Comparison of ENCODE assay signal across 1 cellular context in the genomic region with DNA sequence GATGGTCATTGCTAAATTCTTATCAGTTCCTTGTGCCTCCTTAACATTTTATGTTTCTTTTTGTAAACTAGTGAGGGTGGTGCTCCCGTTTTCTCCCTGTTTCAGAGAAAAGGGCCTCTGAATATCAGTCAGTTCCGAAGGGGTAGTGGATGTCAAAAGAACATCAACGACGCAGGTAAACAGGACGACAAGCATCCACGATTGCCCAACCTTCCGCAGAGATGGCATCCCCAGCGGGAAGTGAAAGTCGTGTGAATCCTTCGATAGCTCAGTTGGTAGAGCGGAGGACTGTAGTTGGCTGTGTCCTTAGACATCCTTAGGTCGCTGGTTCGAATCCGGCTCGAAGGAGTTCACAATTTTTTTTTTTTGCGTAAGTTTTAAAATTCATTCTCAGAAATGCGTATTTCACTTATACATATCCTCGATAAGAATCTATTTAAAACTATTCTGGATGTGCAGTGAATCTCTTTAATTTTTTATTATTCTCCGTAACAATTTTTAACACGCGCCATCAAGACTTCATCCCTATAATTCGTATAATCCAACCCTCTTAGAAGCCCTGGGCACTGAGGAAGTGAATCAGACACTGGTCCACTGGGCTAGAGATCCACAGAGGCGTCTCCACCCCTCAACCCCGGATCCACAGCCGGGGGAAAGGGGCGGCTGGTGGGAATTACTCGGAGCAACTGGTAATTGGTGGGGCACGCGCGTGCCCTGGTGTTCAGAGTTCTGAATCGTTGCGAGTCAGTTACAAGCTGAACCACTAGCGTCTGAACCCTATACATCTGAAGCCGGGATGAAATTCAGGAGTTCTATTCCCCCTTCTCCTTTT.
TF ChIP-seq lines count a peak whose summit lies in the region.

No MANE protein-coding gene starts in this region.

TF ChIP-seq in HepG2, 621 proteins besides CTCF, POLR2A, EP300 and RAD21 (continued from another document and continues in another):
- no peak; the same call in 1 of the 2 replicates for TF ChIP-seq PRMT3 (CRISPR knock-in tag; IDR thresholded peaks at IDR 0.05; ENCODE audit: borderline replicate concordance, low read depth)
- TF ChIP-seq ZFP82 (CRISPR knock-in tag; IDR thresholded peaks at IDR 0.05; ENCODE audit: borderline replicate concordance), result no peak
- peak; percentile 55; the same call in 1 of the 2 replicates for TF ChIP-seq ZNF547 (CRISPR knock-in tag; IDR thresholded peaks at IDR 0.05)
- TF ChIP-seq AGO2 (optimal IDR thresholded peaks at IDR 0.05; ENCODE audit: low read depth, low read length), result no peak
- no peak for TF ChIP-seq SOX6 (IDR thresholded peaks at IDR 0.05)
- TF ChIP-seq SOX6 (CRISPR knock-in tag; IDR thresholded peaks at IDR 0.05), result peak; percentile 81
- TF ChIP-seq, protein P1, sequence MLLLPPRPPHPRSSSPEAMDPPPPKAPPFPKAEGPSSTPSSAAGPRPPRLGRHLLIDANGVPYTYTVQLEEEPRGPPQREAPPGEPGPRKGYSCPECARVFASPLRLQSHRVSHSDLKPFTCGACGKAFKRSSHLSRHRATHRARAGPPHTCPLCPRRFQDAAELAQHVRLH (CRISPR knock-in tag; IDR thresholded peaks at IDR 0.05; ENCODE audit: borderline replicate concordance, low read depth), result peak; percentile 99
- no peak for TF ChIP-seq ZFP36L2 (CRISPR knock-in tag; IDR thresholded peaks at IDR 0.05)
- peak; percentile 49; the same call in 1 of the 2 replicates for TF ChIP-seq RARA (CRISPR knock-in tag; IDR thresholded peaks at IDR 0.05)
- TF ChIP-seq ZNF24 (IDR thresholded peaks at IDR 0.05), result peak; percentile 99
- TF ChIP-seq TGIF2 (CRISPR knock-in tag; IDR thresholded peaks at IDR 0.05), result peak; percentile 80
- no peak for TF ChIP-seq HNRNPUL1 (IDR thresholded peaks at IDR 0.05; ENCODE audit: low read depth, low read length)
- TF ChIP-seq, protein P2, sequence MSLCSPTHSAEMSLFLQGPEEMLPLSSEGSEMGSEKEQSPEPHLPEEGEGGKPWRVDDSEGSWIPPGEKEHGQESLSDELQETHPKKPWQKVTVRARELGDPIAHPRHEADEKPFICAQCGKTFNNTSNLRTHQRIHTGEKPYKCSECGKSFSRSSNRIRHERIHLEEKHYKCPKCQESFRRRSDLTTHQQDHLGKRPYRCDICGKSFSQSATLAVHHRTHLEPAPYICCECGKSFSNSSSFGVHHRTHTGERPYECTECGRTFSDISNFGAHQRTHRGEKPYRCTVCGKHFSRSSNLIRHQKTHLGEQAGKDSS (CRISPR knock-in tag; IDR thresholded peaks at IDR 0.05; ENCODE audit: borderline replicate concordance, low read depth), result no peak; the same call in 1 of the 2 replicates
- no peak for TF ChIP-seq HNF4G (IDR thresholded peaks at IDR 0.05; ENCODE audit: borderline replicate concordance, low read depth, low read length)
- TF ChIP-seq HNF4G (CRISPR knock-in tag; IDR thresholded peaks at IDR 0.05; ENCODE audit: borderline replicate concordance, low read depth), result no peak
- TF ChIP-seq SRF (IDR thresholded peaks at IDR 0.05; ENCODE audit: low read depth, low read length), result no peak; the same call in 1 of the 2 replicates
- TF ChIP-seq, protein P3, sequence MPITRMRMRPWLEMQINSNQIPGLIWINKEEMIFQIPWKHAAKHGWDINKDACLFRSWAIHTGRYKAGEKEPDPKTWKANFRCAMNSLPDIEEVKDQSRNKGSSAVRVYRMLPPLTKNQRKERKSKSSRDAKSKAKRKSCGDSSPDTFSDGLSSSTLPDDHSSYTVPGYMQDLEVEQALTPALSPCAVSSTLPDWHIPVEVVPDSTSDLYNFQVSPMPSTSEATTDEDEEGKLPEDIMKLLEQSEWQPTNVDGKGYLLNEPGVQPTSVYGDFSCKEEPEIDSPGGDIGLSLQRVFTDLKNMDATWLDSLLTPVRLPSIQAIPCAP (CRISPR knock-in tag; IDR thresholded peaks at IDR 0.05; ENCODE audit: low read depth), result no peak
- TF ChIP-seq, protein P4, sequence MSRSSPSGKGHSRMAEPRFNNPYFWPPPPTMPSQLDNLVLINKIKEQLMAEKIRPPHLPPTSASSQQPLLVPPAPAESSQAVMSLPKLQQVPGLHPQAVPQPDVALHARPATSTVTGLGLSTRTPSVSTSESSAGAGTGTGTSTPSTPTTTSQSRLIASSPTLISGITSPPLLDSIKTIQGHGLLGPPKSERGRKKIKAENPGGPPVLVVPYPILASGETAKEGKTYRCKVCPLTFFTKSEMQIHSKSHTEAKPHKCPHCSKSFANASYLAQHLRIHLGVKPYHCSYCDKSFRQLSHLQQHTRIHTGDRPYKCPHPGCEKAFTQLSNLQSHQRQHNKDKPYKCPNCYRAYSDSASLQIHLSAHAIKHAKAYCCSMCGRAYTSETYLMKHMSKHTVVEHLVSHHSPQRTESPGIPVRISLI (CRISPR knock-in tag; IDR thresholded peaks at IDR 0.05; ENCODE audit: borderline replicate concordance), result peak; percentile 72
- TF ChIP-seq, protein P5, sequence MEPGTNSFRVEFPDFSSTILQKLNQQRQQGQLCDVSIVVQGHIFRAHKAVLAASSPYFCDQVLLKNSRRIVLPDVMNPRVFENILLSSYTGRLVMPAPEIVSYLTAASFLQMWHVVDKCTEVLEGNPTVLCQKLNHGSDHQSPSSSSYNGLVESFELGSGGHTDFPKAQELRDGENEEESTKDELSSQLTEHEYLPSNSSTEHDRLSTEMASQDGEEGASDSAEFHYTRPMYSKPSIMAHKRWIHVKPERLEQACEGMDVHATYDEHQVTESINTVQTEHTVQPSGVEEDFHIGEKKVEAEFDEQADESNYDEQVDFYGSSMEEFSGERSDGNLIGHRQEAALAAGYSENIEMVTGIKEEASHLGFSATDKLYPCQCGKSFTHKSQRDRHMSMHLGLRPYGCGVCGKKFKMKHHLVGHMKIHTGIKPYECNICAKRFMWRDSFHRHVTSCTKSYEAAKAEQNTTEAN (CRISPR knock-in tag; conservative IDR thresholded peaks at IDR 0.05), result no peak; the same call in 1 of the 2 replicates
- TF ChIP-seq, protein P6, sequence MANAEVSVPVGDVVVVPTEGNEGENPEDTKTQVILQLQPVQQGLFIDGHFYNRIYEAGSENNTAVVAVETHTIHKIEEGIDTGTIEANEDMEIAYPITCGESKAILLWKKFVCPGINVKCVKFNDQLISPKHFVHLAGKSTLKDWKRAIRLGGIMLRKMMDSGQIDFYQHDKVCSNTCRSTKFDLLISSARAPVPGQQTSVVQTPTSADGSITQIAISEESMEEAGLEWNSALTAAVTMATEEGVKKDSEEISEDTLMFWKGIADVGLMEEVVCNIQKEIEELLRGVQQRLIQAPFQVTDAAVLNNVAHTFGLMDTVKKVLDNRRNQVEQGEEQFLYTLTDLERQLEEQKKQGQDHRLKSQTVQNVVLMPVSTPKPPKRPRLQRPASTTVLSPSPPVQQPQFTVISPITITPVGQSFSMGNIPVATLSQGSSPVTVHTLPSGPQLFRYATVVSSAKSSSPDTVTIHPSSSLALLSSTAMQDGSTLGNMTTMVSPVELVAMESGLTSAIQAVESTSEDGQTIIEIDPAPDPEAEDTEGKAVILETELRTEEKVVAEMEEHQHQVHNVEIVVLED (CRISPR knock-in tag; IDR thresholded peaks at IDR 0.05; ENCODE audit: borderline replicate concordance), result no peak; the same call in 1 of the 2 replicates
- peak; percentile 75; the same call in 1 of the 2 replicates for TF ChIP-seq RFXAP (CRISPR knock-in tag; IDR thresholded peaks at IDR 0.05; ENCODE audit: borderline replicate concordance)
- TF ChIP-seq ZFP36 (IDR thresholded peaks at IDR 0.05; ENCODE audit: borderline replicate concordance, low read depth, low read length, partially characterized antibody), result no peak
- TF ChIP-seq SRSF4 (IDR thresholded peaks at IDR 0.05; ENCODE audit: low read depth, low read length, poor library complexity, severe bottlenecking), result no peak
- TF ChIP-seq MXD4 (CRISPR knock-in tag; IDR thresholded peaks at IDR 0.05), result peak; percentile 47; the same call in 1 of the 2 replicates
- no peak for TF ChIP-seq ZBTB1 (CRISPR knock-in tag; IDR thresholded peaks at IDR 0.05; ENCODE audit: borderline replicate concordance)
- TF ChIP-seq, protein P7, sequence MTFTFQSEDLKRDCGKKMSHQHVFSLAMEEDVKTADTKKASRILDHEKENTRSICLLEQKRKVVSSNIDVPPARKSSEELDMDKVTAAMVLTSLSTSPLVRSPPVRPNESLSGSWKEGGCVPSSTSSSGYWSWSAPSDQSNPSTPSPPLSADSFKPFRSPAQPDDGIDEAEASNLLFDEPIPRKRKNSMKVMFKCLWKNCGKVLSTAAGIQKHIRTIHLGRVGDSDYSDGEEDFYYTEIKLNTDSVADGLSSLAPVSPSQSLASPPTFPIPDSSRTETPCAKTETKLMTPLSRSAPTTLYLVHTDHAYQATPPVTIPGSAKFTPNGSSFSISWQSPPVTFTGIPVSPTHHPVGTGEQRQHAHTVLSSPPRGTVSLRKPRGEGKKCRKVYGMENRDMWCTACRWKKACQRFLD (CRISPR knock-in tag; IDR thresholded peaks at IDR 0.05; ENCODE audit: borderline replicate concordance), result no peak
- TF ChIP-seq, protein P8, sequence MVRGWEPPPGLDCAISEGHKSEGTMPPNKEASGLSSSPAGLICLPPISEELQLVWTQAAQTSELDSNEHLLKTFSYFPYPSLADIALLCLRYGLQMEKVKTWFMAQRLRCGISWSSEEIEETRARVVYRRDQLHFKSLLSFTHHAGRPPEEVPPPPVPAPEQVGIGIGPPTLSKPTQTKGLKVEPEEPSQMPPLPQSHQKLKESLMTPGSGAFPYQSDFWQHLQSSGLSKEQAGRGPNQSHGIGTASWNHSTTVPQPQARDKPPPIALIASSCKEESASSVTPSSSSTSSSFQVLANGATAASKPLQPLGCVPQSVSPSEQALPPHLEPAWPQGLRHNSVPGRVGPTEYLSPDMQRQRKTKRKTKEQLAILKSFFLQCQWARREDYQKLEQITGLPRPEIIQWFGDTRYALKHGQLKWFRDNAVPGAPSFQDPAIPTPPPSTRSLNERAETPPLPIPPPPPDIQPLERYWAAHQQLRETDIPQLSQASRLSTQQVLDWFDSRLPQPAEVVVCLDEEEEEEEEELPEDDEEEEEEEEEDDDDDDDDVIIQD (CRISPR knock-in tag; IDR thresholded peaks at IDR 0.05; ENCODE audit: low read depth), result 0 out of 2 replicates have a peak, but pooled peaks have one; percentile 65
- TF ChIP-seq LCORL (IDR thresholded peaks at IDR 0.05), result no peak
- peak; percentile 76; the same call in 1 of the 2 replicates for TF ChIP-seq LCORL (CRISPR knock-in tag; IDR thresholded peaks at IDR 0.05)
- TF ChIP-seq GTF2F1 (IDR thresholded peaks at IDR 0.05; ENCODE audit: low read length), result peak; percentile 67; the same call in 1 of the 2 replicates
- no peak for TF ChIP-seq GABPA (IDR thresholded peaks at IDR 0.05; ENCODE audit: low read depth, low read length)
- TF ChIP-seq GABPA (CRISPR knock-in tag; IDR thresholded peaks at IDR 0.05; ENCODE audit: low read depth), result peak; percentile 56
- peak; percentile 68 for TF ChIP-seq MIER2 (CRISPR knock-in tag; IDR thresholded peaks at IDR 0.05)
- TF ChIP-seq, protein P9, sequence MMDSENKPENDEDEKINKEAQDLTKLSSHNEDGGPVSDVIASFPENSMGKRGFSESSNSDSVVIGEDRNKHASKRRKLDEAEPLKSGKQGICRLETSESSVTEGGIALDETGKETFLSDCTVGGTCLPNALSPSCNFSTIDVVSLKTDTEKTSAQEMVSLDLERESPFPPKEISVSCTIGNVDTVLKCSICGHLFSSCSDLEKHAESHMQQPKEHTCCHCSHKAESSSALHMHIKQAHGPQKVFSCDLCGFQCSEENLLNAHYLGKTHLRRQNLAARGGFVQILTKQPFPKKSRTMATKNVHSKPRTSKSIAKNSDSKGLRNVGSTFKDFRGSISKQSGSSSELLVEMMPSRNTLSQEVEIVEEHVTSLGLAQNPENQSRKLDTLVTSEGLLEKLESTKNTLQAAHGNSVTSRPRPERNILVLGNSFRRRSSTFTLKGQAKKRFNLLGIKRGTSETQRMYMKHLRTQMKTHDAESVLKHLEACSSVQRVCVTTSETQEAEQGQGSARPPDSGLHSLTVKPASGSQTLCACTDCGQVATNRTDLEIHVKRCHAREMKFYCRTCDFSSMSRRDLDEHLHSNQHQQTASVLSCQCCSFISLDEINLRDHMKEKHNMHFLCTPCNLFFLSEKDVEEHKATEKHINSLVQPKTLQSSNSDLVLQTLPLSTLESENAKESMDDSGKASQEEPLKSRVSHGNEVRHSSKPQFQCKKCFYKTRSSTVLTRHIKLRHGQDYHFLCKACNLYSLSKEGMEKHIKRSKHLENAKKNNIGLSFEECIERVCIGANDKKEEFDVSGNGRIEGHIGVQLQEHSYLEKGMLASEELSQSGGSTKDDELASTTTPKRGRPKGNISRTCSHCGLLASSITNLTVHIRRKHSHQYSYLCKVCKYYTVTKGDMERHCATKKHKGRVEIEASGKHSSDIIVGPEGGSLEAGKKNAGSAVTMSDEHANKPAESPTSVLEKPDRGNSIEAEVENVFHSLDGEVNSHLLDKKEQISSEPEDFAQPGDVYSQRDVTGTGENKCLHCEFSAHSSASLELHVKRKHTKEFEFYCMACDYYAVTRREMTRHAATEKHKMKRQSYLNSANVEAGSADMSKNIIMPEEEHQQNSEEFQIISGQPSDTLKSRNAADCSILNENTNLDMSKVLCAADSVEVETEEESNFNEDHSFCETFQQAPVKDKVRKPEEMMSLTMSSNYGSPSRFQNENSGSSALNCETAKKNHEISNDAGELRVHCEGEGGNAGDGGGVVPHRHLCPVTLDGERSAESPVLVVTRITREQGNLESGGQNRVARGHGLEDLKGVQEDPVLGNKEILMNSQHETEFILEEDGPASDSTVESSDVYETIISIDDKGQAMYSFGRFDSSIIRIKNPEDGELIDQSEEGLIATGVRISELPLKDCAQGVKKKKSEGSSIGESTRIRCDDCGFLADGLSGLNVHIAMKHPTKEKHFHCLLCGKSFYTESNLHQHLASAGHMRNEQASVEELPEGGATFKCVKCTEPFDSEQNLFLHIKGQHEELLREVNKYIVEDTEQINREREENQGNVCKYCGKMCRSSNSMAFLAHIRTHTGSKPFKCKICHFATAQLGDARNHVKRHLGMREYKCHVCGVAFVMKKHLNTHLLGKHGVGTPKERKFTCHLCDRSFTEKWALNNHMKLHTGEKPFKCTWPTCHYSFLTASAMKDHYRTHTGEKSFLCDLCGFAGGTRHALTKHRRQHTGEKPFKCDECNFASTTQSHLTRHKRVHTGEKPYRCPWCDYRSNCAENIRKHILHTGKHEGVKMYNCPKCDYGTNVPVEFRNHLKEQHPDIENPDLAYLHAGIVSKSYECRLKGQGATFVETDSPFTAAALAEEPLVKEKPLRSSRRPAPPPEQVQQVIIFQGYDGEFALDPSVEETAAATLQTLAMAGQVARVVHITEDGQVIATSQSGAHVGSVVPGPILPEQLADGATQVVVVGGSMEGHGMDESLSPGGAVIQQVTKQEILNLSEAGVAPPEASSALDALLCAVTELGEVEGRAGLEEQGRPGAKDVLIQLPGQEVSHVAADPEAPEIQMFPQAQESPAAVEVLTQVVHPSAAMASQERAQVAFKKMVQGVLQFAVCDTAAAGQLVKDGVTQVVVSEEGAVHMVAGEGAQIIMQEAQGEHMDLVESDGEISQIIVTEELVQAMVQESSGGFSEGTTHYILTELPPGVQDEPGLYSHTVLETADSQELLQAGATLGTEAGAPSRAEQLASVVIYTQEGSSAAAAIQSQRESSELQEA (CRISPR knock-in tag; IDR thresholded peaks at IDR 0.05; ENCODE audit: not compliant biosample characterization), result no peak
- TF ChIP-seq ZKSCAN5 (CRISPR knock-in tag; IDR thresholded peaks at IDR 0.05), result no peak
- no peak for TF ChIP-seq SRSF9 (IDR thresholded peaks at IDR 0.05; ENCODE audit: borderline replicate concordance, insufficient read depth, low read depth, low read length, poor library complexity, severe bottlenecking)
- TF ChIP-seq DPF2 (CRISPR knock-in tag; IDR thresholded peaks at IDR 0.05; ENCODE audit: borderline replicate concordance, low read depth), result no peak
- peak; percentile 71; the same call in 1 of the 2 replicates for TF ChIP-seq ISL2 (CRISPR knock-in tag; IDR thresholded peaks at IDR 0.05)
- peak; percentile 63; the same call in 1 of the 2 replicates for TF ChIP-seq HMG20B (CRISPR knock-in tag; conservative IDR thresholded peaks at IDR 0.05)
- TF ChIP-seq ZNF350 (CRISPR knock-in tag; IDR thresholded peaks at IDR 0.05; ENCODE audit: borderline replicate concordance, low read depth), result peak; percentile 67; the same call in 1 of the 2 replicates
- TF ChIP-seq NBN (conservative IDR thresholded peaks at IDR 0.05), result no peak
- no peak for TF ChIP-seq ZFP62 (CRISPR knock-in tag; IDR thresholded peaks at IDR 0.05)
- no peak for TF ChIP-seq AGO1 (IDR thresholded peaks at IDR 0.05; ENCODE audit: low read depth, low read length, poor library complexity, severe bottlenecking)
